Comparison of ENCODE assay signal across 12 cellular contexts in the genomic region with DNA sequence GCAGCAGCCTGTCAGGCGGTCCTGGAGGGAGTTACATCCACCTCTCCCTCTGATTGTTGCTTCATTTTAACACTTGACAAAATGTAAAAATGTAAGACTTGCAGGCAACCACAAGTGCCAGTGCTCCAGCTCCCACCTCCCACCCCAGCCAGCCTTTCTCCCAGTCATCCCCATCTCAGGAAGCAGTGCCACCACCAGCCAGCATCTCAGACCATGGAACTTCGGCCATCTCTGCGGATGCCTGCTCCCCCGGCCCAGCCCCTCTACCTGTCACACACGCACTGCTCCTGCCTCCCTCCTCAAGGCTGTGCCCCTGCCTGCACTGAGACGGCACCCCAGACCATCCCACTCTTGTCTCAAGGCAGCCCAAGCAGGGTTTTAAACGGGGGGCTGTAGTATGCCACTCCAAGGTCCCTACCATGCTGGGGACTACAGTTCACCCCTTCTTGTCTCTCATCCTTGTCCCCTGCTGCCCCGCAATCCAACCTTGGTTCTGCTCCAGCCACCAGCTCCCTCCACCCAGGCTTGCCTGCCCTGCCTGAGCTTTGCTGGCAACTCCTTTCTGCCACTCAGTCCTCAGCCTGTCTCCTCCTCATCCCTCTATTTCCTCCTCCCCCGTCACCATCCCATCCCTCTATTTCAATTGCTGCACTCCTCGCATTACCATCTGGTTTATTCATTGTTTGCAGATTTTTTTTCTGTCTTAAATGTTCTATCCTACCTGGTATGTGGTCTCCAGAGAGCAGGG.
"Had no signal": no experiment of that assay in that cellular context is flagged by ENCODE, and none has a peak within 500 bp of the region (broad histone marks: within the 10 kb centered on the region; RNA-seq: fewer than 3 reads in every experiment).

No MANE protein-coding gene starts in this region.

- DNase-seq: activated CD4-positive, alpha-beta T cell treated with anti-CD3 and anti-CD28 coated beads, Interleukin-2, amount 50 U/mL, for 48 hours; activated gamma-delta T cell; activated naive CD8-positive, alpha-beta T cell treated with anti-CD3 and anti-CD28 coated beads for 36 hours; activated T-cell treated with anti-CD3 and anti-CD28 coated beads, Interleukin-2, amount 50 U/mL, for 4 hours; colonic mucosa; foreskin keratinocyte; glutamatergic neuron; hypothalamus; kidney glomerular epithelial cell; ovary had no signal

- H3K4me1 ChIP-seq: colonic mucosa, foreskin keratinocyte had no signal

- H3K4me3 ChIP-seq: colonic mucosa, ovary had no signal

- H3K27ac ChIP-seq: colonic mucosa, foreskin keratinocyte, ovary, VCaP had no signal

- H3K27me3 ChIP-seq: colonic mucosa, foreskin keratinocyte, ovary had no signal

- H3K27me3 Mint-ChIP-seq: activated naive CD8-positive, alpha-beta T cell treated with anti-CD3 and anti-CD28 coated beads for 36 hours had no signal

- H3K9me3 ChIP-seq: colonic mucosa, ovary had no signal

- H3K4me3 Mint-ChIP-seq: activated naive CD8-positive, alpha-beta T cell treated with anti-CD3 and anti-CD28 coated beads for 36 hours; activated T-cell treated with anti-CD3 and anti-CD28 coated beads, Interleukin-2, amount 50 U/mL, for 4 hours; neural crest cell had no signal

- H3K36me3 Mint-ChIP-seq: activated naive CD8-positive, alpha-beta T cell treated with anti-CD3 and anti-CD28 coated beads for 36 hours had no signal

- H3K36me3 ChIP-seq: colonic mucosa, ovary had no signal

- H3K9me3 Mint-ChIP-seq: activated naive CD8-positive, alpha-beta T cell treated with anti-CD3 and anti-CD28 coated beads for 36 hours; activated T-cell treated with anti-CD3 and anti-CD28 coated beads, Interleukin-2, amount 50 U/mL, for 4 hours had no signal
